ENCODE assay signal across 8 cellular contexts in the genomic region with DNA sequence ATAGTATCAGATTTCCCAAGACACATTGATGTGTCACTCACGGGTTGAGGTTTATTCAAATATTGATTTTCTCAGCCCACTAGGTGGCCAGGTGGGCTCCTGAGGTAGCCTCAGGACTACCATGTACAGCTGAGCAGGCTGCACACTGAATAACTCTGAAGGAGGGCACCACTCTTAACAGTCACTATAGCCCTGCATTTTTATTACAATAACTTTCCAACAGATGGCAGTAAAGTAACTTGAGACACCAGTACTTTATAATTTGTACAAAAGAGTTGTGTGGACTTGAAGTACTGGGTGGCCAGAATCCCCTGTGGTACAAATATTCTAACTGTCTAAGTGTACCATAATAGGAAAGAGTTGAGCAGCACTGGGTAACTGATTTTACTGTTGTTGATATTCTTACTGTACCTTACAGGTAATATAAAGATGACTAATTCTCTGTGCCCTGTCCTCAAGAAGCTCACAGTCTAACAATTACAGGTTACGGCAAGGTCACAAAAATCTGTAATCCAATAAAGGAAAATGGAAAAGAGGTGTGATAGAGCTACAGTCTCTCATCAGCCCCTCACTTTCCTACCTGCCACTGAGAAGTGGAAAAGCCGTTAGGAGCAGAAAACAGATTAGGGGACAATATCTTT.
A peak's percentile ranks its signal among the peaks of the same experiment; 100 is the strongest.
DNase-seq lines count a peak whose midpoint lies in the region; ATAC-seq and TF ChIP-seq lines count a peak whose summit lies in the region.

No MANE protein-coding gene starts in this region.

- no peak overlapping the region for H3K4me3 ChIP-seq in fibroblast of pulmonary artery (replicated peaks; ENCODE audit: low read depth, low read length)

- no peak overlapping the region for H3K27ac ChIP-seq in substantia nigra (ENCODE audit: low read depth, low read length, poor library complexity, severe bottlenecking)

- ATAC-seq in GM18861 (IDR thresholded peaks at IDR 0.05; ENCODE audit: unreplicated experiment) (no peak), HG03097 (IDR thresholded peaks at IDR 0.05; ENCODE audit: low FRiP score, unreplicated experiment) (no peak)

- DNase-seq in DMS114 treated with DMSO at 0.1 percent for 48 hours (lab: John Stamatoyannopoulos, UW; ENCODE audit: unreplicated experiment): peak; percentile 74
- DNase-seq in HT-29 (ENCODE audit: low spot score): peak; percentile 80
- peak; percentile 53 for DNase-seq in RPMI7951 (ENCODE audit: low read depth)
- DNase-seq in fibroblast of pulmonary artery (ENCODE audit: low read depth): peak; percentile 71
- DNase-seq in pons (ENCODE audit: low spot score): peak; percentile 63
- DNase-seq in substantia nigra (lab: John Stamatoyannopoulos, UW): no peak

- peak; percentile 48 for TF ChIP-seq CTCF in fibroblast of pulmonary artery (IDR thresholded peaks at IDR 0.05; ENCODE audit: low read length, missing control alignments)

Comparison
In these comparisons a context has a peak if more than half of its experiments do, and no peak if none do; other contexts are left out.
1. DNase-seq: peak in DMS114 treated with DMSO at 0.1 percent for 48 hours (single experiment), HT-29 (single experiment), RPMI7951 (single experiment), fibroblast of pulmonary artery (single experiment) and pons (single experiment); none in substantia nigra (0 of 49).